8 cellular contexts compared by ENCODE assay signal in the genomic region with DNA sequence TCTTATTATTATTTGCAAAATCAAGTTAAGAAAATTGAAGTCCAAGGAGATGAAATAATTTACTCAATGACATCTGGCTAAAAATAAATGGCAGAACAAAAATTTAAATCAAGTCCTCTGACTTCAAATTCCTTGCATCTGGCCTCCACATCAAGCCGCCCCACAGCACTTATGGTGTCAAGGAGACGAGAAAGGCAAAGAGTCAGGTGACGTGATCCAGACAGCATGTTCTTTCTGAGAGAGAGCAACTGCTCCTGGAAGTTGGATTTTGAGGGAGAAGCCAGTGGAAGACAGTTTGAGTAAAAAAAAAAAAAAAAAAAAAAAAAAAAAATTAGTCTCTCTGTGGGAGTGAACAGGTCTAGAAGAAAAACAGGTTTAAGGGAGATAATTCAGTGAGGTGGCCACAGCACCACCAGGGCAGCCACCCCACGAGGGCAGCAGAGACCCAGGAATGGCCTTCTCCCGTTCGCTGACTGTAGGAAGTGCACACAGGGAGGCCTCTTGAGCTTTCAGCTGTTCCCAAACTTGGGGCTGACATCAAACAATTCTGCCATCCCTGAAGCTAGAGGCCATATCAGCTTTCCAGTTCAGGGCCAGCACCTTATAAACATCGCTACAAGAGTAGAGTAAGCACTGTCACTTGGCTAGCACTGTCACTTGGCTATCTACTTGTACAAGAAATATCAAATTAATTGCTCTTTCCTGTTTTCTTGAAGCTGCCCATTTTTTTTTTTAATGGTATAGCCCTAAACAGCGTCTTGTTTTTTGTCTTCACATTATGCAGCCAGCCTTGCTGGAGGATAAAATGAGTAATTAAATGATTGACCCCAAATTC. TPM values are rescaled to one million over a fixed set of nuclear protein-coding genes. Genes with fewer than 3 reads are reported as not detected.
A peak's percentile ranks its signal among the peaks of the same experiment; 100 is the strongest.
DNase-seq lines count a peak whose midpoint lies in the region; ATAC-seq and TF ChIP-seq lines count a peak whose summit lies in the region.

No MANE protein-coding gene starts in this region.

- TF ChIP-seq CTCF in AG10803 (conservative IDR thresholded peaks at IDR 0.05; ENCODE audit: low read length) (peak; percentile 90), WTC11 (IDR thresholded peaks at IDR 0.05) (peak; percentile 42)

- peak; percentile 66 for DNase-seq in AG10803 (ENCODE audit: low read depth)
- peak; percentile 38 for DNase-seq in NCI-H2171 treated with DMSO at 0.1 percent for 48 hours (lab: John Stamatoyannopoulos, UW)
- DNase-seq in WTC11 (ENCODE audit: low spot score) = peak; percentile 74
- DNase-seq in left kidney (ENCODE audit: low read depth, low spot score) = peak; percentile 89
- peak; percentile 44 for DNase-seq in stimulated activated CD4-positive, alpha-beta T cell treated with anti-CD3 and anti-CD28 coated beads, Interleukin-2, amount 100 ng/mL, for 4 hours (ENCODE audit: low read depth)

- no peak overlapping the region for H3K4me3 Mint-ChIP-seq in WTC11

- H3K4me1 Mint-ChIP-seq in WTC11 = no peaks in the 10 kb centered on the region

- peak overlapping the region; percentile 30 for H3K27ac ChIP-seq in cingulate gyrus (ENCODE audit: low read depth, low read length)

- CTCF ChIA-PET in WTC11 (lab: Charles Lee) = interaction anchor here (0.6 to 3.2 kb wide), 49 partner anchors 9 to 996 kb away, joined by 3 to 71 read pairs (median 5); a partner anchor contains a TSS

- H3K27me3 Mint-ChIP-seq in WTC11 (ENCODE audit: low read depth) = no peaks in the 10 kb centered on the region

- H3K4me3 ChIP-seq in AG10803 (ENCODE audit: low read length) = no peak overlapping the region

- H3K27ac Mint-ChIP-seq in WTC11 = no peak overlapping the region

- peak; percentile 56 for ATAC-seq in GM21529 (IDR thresholded peaks at IDR 0.05; ENCODE audit: unreplicated experiment)
- ATAC-seq in WTC11 = peak; percentile 98
- no peak for ATAC-seq in HG03432 (IDR thresholded peaks at IDR 0.05; ENCODE audit: unreplicated experiment)

- POLR2A ChIA-PET in WTC11 (lab: Charles Lee) = interaction anchor here (0.9 kb wide), 1 partner anchor 26 kb away, joined by 5 read pairs; no protein-coding TSS in a partner anchor

- no peaks in the 10 kb centered on the region for H3K36me3 Mint-ChIP-seq in WTC11

- no peaks in the 10 kb centered on the region for H3K9me3 Mint-ChIP-seq in WTC11

TF ChIP-seq in WTC11, 78 proteins besides CTCF, POLR2A, EP300 and RAD21:
- TF ChIP-seq EMX1 (CRISPR knock-in tag; IDR thresholded peaks at IDR 0.05) (no peak), ZNF219 (CRISPR knock-in tag; IDR thresholded peaks at IDR 0.05; ENCODE audit: borderline replicate concordance) (no peak), NR3C1 (CRISPR knock-in tag; conservative IDR thresholded peaks at IDR 0.05; ENCODE audit: low read depth) (no peak), CREB1 (CRISPR knock-in tag; IDR thresholded peaks at IDR 0.05) (no peak)
- TF ChIP-seq, protein P1, sequence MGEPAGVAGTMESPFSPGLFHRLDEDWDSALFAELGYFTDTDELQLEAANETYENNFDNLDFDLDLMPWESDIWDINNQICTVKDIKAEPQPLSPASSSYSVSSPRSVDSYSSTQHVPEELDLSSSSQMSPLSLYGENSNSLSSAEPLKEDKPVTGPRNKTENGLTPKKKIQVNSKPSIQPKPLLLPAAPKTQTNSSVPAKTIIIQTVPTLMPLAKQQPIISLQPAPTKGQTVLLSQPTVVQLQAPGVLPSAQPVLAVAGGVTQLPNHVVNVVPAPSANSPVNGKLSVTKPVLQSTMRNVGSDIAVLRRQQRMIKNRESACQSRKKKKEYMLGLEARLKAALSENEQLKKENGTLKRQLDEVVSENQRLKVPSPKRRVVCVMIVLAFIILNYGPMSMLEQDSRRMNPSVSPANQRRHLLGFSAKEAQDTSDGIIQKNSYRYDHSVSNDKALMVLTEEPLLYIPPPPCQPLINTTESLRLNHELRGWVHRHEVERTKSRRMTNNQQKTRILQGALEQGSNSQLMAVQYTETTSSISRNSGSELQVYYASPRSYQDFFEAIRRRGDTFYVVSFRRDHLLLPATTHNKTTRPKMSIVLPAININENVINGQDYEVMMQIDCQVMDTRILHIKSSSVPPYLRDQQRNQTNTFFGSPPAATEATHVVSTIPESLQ (CRISPR knock-in tag; IDR thresholded peaks at IDR 0.05) = no peak
- TF ChIP-seq, protein P2, sequence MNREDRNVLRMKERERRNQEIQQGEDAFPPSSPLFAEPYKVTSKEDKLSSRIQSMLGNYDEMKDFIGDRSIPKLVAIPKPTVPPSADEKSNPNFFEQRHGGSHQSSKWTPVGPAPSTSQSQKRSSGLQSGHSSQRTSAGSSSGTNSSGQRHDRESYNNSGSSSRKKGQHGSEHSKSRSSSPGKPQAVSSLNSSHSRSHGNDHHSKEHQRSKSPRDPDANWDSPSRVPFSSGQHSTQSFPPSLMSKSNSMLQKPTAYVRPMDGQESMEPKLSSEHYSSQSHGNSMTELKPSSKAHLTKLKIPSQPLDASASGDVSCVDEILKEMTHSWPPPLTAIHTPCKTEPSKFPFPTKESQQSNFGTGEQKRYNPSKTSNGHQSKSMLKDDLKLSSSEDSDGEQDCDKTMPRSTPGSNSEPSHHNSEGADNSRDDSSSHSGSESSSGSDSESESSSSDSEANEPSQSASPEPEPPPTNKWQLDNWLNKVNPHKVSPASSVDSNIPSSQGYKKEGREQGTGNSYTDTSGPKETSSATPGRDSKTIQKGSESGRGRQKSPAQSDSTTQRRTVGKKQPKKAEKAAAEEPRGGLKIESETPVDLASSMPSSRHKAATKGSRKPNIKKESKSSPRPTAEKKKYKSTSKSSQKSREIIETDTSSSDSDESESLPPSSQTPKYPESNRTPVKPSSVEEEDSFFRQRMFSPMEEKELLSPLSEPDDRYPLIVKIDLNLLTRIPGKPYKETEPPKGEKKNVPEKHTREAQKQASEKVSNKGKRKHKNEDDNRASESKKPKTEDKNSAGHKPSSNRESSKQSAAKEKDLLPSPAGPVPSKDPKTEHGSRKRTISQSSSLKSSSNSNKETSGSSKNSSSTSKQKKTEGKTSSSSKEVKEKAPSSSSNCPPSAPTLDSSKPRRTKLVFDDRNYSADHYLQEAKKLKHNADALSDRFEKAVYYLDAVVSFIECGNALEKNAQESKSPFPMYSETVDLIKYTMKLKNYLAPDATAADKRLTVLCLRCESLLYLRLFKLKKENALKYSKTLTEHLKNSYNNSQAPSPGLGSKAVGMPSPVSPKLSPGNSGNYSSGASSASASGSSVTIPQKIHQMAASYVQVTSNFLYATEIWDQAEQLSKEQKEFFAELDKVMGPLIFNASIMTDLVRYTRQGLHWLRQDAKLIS (CRISPR knock-in tag; IDR thresholded peaks at IDR 0.05; ENCODE audit: borderline replicate concordance) = no peak
- TF ChIP-seq, protein P3, sequence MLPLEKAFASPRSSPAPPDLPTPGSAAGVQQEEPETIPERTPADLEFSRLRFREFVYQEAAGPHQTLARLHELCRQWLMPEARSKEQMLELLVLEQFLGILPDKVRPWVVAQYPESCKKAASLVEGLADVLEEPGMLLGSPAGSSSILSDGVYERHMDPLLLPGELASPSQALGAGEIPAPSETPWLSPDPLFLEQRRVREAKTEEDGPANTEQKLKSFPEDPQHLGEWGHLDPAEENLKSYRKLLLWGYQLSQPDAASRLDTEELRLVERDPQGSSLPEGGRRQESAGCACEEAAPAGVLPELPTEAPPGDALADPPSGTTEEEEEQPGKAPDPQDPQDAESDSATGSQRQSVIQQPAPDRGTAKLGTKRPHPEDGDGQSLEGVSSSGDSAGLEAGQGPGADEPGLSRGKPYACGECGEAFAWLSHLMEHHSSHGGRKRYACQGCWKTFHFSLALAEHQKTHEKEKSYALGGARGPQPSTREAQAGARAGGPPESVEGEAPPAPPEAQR (CRISPR knock-in tag; IDR thresholded peaks at IDR 0.05) = no peak
- TF ChIP-seq, protein P4, sequence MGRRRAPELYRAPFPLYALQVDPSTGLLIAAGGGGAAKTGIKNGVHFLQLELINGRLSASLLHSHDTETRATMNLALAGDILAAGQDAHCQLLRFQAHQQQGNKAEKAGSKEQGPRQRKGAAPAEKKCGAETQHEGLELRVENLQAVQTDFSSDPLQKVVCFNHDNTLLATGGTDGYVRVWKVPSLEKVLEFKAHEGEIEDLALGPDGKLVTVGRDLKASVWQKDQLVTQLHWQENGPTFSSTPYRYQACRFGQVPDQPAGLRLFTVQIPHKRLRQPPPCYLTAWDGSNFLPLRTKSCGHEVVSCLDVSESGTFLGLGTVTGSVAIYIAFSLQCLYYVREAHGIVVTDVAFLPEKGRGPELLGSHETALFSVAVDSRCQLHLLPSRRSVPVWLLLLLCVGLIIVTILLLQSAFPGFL (CRISPR knock-in tag; IDR thresholded peaks at IDR 0.05; ENCODE audit: borderline replicate concordance) = no peak
- TF ChIP-seq, protein P5, sequence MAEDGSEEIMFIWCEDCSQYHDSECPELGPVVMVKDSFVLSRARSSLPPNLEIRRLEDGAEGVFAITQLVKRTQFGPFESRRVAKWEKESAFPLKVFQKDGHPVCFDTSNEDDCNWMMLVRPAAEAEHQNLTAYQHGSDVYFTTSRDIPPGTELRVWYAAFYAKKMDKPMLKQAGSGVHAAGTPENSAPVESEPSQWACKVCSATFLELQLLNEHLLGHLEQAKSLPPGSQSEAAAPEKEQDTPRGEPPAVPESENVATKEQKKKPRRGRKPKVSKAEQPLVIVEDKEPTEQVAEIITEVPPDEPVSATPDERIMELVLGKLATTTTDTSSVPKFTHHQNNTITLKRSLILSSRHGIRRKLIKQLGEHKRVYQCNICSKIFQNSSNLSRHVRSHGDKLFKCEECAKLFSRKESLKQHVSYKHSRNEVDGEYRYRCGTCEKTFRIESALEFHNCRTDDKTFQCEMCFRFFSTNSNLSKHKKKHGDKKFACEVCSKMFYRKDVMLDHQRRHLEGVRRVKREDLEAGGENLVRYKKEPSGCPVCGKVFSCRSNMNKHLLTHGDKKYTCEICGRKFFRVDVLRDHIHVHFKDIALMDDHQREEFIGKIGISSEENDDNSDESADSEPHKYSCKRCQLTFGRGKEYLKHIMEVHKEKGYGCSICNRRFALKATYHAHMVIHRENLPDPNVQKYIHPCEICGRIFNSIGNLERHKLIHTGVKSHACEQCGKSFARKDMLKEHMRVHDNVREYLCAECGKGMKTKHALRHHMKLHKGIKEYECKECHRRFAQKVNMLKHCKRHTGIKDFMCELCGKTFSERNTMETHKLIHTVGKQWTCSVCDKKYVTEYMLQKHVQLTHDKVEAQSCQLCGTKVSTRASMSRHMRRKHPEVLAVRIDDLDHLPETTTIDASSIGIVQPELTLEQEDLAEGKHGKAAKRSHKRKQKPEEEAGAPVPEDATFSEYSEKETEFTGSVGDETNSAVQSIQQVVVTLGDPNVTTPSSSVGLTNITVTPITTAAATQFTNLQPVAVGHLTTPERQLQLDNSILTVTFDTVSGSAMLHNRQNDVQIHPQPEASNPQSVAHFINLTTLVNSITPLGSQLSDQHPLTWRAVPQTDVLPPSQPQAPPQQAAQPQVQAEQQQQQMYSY (CRISPR knock-in tag; IDR thresholded peaks at IDR 0.05) = no peak

RNA-seq across cellular contexts. Expression of a gene that starts 7.8 kb away (rescaled TPM):
- 0.77 to 0.92 TPM (median 0.78 TPM) in 3 replicates for total RNA-seq in WTC11 (2021)

RNA-seq across cellular contexts. Expression of a gene that starts 21.8 kb away (rescaled TPM):
- 0.15 to 0.25 TPM in 2 of 3 replicates, not detected in the other for total RNA-seq in WTC11 (2021)

RNA-seq across cellular contexts. Expression of a gene that starts 21.8 kb away (rescaled TPM):
- not detected in 3 replicates for total RNA-seq in WTC11 (2021)

RNA-seq across cellular contexts. Expression of a gene that starts 32.3 kb away (rescaled TPM):
- 243 to 284 TPM (median 253 TPM) in 3 replicates for total RNA-seq in WTC11 (2021)

RNA-seq across cellular contexts. Expression of a gene that starts 32.5 kb away (rescaled TPM):
- 52.3 to 64.5 TPM (median 57.5 TPM) in 3 replicates for total RNA-seq in WTC11 (2021)

Comparison
In these comparisons a context has a peak if more than half of its experiments do, and no peak if none do; other contexts are left out.
1. DNase-seq: peak in every context shown above with its lines; median percentile 89 in left kidney; 74 in WTC11; 66 in AG10803; 44 in stimulated activated CD4-positive, alpha-beta T cell treated with anti-CD3 and anti-CD28 coated beads, Interleukin-2, amount 100 ng/mL, for 4 hours; 38 in NCI-H2171 treated with DMSO at 0.1 percent for 48 hours.